1 cellular context compared by ENCODE assay signal in the genomic region with DNA sequence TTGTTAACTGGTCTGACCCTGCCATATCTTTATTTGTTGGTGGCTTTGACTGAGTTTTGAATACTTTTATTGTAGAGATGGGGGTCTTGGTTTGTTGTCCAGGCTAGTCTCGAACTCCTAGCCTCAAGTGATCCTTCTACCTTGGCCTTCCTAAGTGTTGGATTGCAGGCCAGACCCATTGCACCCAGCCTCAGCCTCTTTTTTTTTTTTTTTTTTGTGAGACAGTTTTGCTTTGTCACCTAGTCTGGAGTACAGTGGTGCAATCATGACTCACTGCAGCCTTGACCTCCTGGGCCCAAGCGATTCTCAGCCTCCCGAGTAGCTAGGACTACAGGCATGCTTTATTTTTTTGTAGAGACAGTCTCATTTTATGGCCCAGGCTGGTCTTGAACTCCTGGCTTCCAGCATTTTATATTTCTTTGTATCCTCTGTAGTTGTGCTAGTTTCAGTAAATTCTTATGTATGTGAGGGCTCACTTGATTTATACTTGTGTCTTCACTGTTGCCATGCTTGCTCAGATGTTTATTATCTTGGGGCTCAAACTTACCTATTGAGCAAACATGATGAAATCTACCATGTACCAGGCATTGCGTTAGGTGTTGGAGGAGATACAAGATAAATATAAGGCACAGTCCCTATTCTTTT.
TF ChIP-seq lines count a peak whose summit lies in the region.

No MANE protein-coding gene starts in this region.

TF ChIP-seq in K562, 482 proteins besides CTCF, POLR2A, EP300 and RAD21 (continued from another document and continues in another):
- TF ChIP-seq TOE1 (IDR thresholded peaks at IDR 0.05; ENCODE audit: borderline replicate concordance) (peak; percentile 66; the same call in 1 of the 2 replicates), TOE1 (CRISPR knock-in tag; IDR thresholded peaks at IDR 0.05; ENCODE audit: borderline replicate concordance, low read depth) (no peak), MYC (IDR thresholded peaks at IDR 0.05; ENCODE audit: low read depth, low read length) (peak; percentile 68; the same call in 1 of the 2 replicates), MYC (CRISPR knock-in tag; IDR thresholded peaks at IDR 0.05; ENCODE audit: borderline replicate concordance, low read depth) (no peak), ILK (tag; IDR thresholded peaks at IDR 0.05; ENCODE audit: borderline replicate concordance, low read depth) (no peak), TARDBP (IDR thresholded peaks at IDR 0.05) (no peak; the same call in 1 of the 2 replicates), BCOR (IDR thresholded peaks at IDR 0.05) (peak; percentile 96), TSC22D4 (tag; IDR thresholded peaks at IDR 0.05) (no peak), NUFIP1 (IDR thresholded peaks at IDR 0.05; ENCODE audit: partially characterized antibody) (no peak), ZNF165 (CRISPR knock-in tag; IDR thresholded peaks at IDR 0.05; ENCODE audit: borderline replicate concordance) (no peak), MTA2 (IDR thresholded peaks at IDR 0.05; ENCODE audit: low read depth) (peak; percentile 43), GABPA (tag; conservative IDR thresholded peaks at IDR 0.05; ENCODE audit: low read depth) (0 out of 2 replicates have a peak, but pooled peaks have one; percentile 28), ARHGAP35 (IDR thresholded peaks at IDR 0.05; ENCODE audit: partially characterized antibody) (no peak), IRF2 (CRISPR knock-in tag; IDR thresholded peaks at IDR 0.05) (no peak), TAL1 (IDR thresholded peaks at IDR 0.05) (peak; percentile 46), MYNN (IDR thresholded peaks at IDR 0.05) (no peak), MYNN (CRISPR knock-in tag; IDR thresholded peaks at IDR 0.05) (no peak), ARID2 (IDR thresholded peaks at IDR 0.05) (no peak), MXI1 (IDR thresholded peaks at IDR 0.05; ENCODE audit: low read depth, low read length) (no peak), KAT7 (CRISPR knock-in tag; IDR thresholded peaks at IDR 0.05; ENCODE audit: borderline replicate concordance) (no peak), HNRNPUL1 (IDR thresholded peaks at IDR 0.05; ENCODE audit: low read length) (no peak), ZNF583 (CRISPR knock-in tag; IDR thresholded peaks at IDR 0.05) (no peak), ZKSCAN3 (CRISPR knock-in tag; IDR thresholded peaks at IDR 0.05) (no peak), ZFP36 (IDR thresholded peaks at IDR 0.05; ENCODE audit: low read depth, low read length, partially characterized antibody) (no peak), NCOA6 (IDR thresholded peaks at IDR 0.05) (no peak), FOXJ2 (tag; IDR thresholded peaks at IDR 0.05) (no peak; the same call in 1 of the 2 replicates), HLTF (IDR thresholded peaks at IDR 0.05) (no peak), CEBPG (CRISPR knock-in tag; IDR thresholded peaks at IDR 0.05) (peak; percentile 96), CEBPG (tag; conservative IDR thresholded peaks at IDR 0.05 in 1 of 2, IDR thresholded peaks at IDR 0.05 in 1 of 2) (peak; percentile 94), ZNF696 (CRISPR knock-in tag; conservative IDR thresholded peaks at IDR 0.05) (no peak), ZBED1 (IDR thresholded peaks at IDR 0.05) (no peak)
- TF ChIP-seq, protein P1, sequence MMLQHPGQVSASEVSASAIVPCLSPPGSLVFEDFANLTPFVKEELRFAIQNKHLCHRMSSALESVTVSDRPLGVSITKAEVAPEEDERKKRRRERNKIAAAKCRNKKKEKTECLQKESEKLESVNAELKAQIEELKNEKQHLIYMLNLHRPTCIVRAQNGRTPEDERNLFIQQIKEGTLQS (IDR thresholded peaks at IDR 0.05) = peak; percentile 99
- TF ChIP-seq, protein P1 (CRISPR knock-in tag; conservative IDR thresholded peaks at IDR 0.05) = peak; percentile 97
- TF ChIP-seq, protein P2, sequence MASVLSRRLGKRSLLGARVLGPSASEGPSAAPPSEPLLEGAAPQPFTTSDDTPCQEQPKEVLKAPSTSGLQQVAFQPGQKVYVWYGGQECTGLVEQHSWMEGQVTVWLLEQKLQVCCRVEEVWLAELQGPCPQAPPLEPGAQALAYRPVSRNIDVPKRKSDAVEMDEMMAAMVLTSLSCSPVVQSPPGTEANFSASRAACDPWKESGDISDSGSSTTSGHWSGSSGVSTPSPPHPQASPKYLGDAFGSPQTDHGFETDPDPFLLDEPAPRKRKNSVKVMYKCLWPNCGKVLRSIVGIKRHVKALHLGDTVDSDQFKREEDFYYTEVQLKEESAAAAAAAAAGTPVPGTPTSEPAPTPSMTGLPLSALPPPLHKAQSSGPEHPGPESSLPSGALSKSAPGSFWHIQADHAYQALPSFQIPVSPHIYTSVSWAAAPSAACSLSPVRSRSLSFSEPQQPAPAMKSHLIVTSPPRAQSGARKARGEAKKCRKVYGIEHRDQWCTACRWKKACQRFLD (CRISPR knock-in tag; IDR thresholded peaks at IDR 0.05) = peak; percentile 58; the same call in 1 of the 2 replicates
- TF ChIP-seq, protein P3, sequence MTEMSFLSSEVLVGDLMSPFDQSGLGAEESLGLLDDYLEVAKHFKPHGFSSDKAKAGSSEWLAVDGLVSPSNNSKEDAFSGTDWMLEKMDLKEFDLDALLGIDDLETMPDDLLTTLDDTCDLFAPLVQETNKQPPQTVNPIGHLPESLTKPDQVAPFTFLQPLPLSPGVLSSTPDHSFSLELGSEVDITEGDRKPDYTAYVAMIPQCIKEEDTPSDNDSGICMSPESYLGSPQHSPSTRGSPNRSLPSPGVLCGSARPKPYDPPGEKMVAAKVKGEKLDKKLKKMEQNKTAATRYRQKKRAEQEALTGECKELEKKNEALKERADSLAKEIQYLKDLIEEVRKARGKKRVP (CRISPR knock-in tag; IDR thresholded peaks at IDR 0.05) = 0 out of 2 replicates have a peak, but pooled peaks have one; percentile 8
- TF ChIP-seq, protein P4, sequence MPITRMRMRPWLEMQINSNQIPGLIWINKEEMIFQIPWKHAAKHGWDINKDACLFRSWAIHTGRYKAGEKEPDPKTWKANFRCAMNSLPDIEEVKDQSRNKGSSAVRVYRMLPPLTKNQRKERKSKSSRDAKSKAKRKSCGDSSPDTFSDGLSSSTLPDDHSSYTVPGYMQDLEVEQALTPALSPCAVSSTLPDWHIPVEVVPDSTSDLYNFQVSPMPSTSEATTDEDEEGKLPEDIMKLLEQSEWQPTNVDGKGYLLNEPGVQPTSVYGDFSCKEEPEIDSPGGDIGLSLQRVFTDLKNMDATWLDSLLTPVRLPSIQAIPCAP (CRISPR knock-in tag; IDR thresholded peaks at IDR 0.05; ENCODE audit: borderline replicate concordance) = no peak
- TF ChIP-seq, protein P5, sequence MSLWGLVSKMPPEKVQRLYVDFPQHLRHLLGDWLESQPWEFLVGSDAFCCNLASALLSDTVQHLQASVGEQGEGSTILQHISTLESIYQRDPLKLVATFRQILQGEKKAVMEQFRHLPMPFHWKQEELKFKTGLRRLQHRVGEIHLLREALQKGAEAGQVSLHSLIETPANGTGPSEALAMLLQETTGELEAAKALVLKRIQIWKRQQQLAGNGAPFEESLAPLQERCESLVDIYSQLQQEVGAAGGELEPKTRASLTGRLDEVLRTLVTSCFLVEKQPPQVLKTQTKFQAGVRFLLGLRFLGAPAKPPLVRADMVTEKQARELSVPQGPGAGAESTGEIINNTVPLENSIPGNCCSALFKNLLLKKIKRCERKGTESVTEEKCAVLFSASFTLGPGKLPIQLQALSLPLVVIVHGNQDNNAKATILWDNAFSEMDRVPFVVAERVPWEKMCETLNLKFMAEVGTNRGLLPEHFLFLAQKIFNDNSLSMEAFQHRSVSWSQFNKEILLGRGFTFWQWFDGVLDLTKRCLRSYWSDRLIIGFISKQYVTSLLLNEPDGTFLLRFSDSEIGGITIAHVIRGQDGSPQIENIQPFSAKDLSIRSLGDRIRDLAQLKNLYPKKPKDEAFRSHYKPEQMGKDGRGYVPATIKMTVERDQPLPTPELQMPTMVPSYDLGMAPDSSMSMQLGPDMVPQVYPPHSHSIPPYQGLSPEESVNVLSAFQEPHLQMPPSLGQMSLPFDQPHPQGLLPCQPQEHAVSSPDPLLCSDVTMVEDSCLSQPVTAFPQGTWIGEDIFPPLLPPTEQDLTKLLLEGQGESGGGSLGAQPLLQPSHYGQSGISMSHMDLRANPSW (CRISPR knock-in tag; IDR thresholded peaks at IDR 0.05) = no peak
- TF ChIP-seq, protein P6, sequence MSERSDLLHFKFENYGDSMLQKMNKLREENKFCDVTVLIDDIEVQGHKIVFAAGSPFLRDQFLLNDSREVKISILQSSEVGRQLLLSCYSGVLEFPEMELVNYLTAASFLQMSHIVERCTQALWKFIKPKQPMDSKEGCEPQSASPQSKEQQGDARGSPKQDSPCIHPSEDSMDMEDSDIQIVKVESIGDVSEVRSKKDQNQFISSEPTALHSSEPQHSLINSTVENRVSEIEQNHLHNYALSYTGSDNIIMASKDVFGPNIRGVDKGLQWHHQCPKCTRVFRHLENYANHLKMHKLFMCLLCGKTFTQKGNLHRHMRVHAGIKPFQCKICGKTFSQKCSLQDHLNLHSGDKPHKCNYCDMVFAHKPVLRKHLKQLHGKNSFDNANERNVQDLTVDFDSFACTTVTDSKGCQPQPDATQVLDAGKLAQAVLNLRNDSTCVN (CRISPR knock-in tag; IDR thresholded peaks at IDR 0.05) = no peak
- TF ChIP-seq, protein P7, sequence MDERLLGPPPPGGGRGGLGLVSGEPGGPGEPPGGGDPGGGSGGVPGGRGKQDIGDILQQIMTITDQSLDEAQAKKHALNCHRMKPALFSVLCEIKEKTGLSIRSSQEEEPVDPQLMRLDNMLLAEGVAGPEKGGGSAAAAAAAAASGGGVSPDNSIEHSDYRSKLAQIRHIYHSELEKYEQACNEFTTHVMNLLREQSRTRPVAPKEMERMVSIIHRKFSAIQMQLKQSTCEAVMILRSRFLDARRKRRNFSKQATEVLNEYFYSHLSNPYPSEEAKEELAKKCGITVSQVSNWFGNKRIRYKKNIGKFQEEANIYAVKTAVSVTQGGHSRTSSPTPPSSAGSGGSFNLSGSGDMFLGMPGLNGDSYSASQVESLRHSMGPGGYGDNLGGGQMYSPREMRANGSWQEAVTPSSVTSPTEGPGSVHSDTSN (CRISPR knock-in tag; IDR thresholded peaks at IDR 0.05; ENCODE audit: low read depth) = no peak
- TF ChIP-seq, protein P7 (tag; conservative IDR thresholded peaks at IDR 0.05; ENCODE audit: low read depth) = 0 out of 2 replicates have a peak, but pooled peaks have one; percentile 13
- TF ChIP-seq, protein P8, sequence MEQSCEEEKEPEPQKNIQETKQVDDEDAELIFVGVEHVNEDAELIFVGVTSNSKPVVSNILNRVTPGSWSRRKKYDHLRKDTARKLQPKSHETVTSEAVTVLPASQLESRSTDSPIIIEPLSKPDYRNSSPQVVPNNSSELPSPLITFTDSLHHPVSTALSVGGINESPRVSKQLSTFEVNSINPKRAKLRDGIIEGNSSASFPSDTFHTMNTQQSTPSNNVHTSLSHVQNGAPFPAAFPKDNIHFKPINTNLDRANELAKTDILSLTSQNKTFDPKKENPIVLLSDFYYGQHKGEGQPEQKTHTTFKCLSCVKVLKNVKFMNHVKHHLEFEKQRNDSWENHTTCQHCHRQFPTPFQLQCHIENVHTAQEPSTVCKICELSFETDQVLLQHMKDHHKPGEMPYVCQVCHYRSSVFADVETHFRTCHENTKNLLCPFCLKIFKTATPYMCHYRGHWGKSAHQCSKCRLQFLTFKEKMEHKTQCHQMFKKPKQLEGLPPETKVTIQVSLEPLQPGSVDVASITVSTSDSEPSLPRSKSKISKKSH (CRISPR knock-in tag; IDR thresholded peaks at IDR 0.05) = no peak
